In the genomic region with DNA sequence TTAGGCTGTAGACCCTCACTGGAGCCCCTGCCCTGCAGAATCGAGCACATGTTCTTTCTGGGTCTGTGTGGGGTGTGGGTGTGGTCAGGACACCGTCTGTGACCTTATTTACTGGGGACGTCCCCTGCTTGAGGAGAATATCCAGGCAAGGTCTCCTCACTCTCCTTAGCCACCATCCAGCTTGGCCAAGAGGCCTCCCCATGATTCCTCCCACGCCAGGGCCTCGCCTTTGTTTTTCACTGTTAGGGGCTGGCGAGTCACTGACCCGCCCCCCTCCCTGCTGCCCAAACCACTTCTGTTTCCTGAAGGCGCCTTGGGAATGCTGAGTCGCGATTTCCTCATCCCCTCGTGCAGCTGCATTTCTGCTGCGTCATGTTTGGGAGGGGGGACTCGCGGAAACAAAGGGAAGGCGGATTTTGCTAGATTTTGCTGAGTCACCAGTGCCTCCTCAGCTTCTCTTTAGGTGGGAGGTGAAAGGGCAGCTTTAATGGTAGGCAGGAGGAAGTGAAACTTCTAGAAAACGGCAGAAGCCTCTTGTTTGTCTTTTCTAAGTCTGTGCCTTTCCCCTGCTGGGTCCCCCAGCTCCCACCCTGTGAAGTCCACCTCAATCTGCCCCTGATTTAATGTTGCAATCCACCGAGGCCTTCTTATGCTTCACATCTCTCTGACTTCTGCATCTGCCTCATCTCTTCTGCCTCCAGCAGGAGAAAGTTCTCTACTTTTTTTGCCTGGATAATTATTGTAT, we compare ENCODE assay signal across 8 cellular contexts. TPM values are rescaled to one million over a fixed set of nuclear protein-coding genes. Genes with fewer than 3 reads are reported as not detected.
DNase-seq lines count a peak whose midpoint lies in the region; ATAC-seq and TF ChIP-seq lines count a peak whose summit lies in the region.

No MANE protein-coding gene starts in this region.

- no peak overlapping the region for H3K4me3 ChIP-seq in body of pancreas

- peak; percentile 48 for ATAC-seq in GM19463 (IDR thresholded peaks at IDR 0.05; ENCODE audit: unreplicated experiment)
- ATAC-seq in body of pancreas: peak; percentile 77

- H3K4me1 ChIP-seq in body of pancreas: peaks cover 45% of the 10 kb centered on the region

- 8 to 9% methylated on average over 11 to 17 of the region's 17 CpGs for WGBS in body of pancreas, 2 donors

- H3K9me3 ChIP-seq in body of pancreas: no peaks in the 10 kb centered on the region

- H3K36me3 ChIP-seq in body of pancreas (replicated peaks in 1 of 2; ENCODE audit: insufficient read depth in 1 of 2, low read depth in 2 of 2): no peaks in the 10 kb centered on the region

- TF ChIP-seq CTCF in body of pancreas (IDR thresholded peaks at IDR 0.05): peak in 1 of 7 experiments; percentile 7

- intact Hi-C loops in body of pancreas (cut with DNase I): no loop called here

- H3K27me3 ChIP-seq in body of pancreas: no peaks in the 10 kb centered on the region

- DNase-seq in D341Med (ENCODE audit: low spot score): peak; percentile 65
- DNase-seq in HT1080 (ENCODE audit: low read depth): peak; percentile 98
- DNase-seq in RPMI7951 (ENCODE audit: low read depth): peak; percentile 96
- peak; percentile 94 to 98 (median 94) for DNase-seq in body of pancreas
- peak in 50 of 51 donors; percentile 11 to 90 (median 66) for DNase-seq in hypothalamus (lab: John Stamatoyannopoulos, UW)
- DNase-seq in pulmonary artery endothelial cell (ENCODE audit: low read depth, low spot score): peak; percentile 98
- DNase-seq in NCI-H187 treated with DMSO at 0.1 percent for 48 hours (lab: John Stamatoyannopoulos, UW): no peak

- peak in 1 of 3 donors; percentile 14 for TF ChIP-seq POLR2A in body of pancreas (IDR thresholded peaks at IDR 0.05)

- H3K27ac ChIP-seq in body of pancreas: peak overlapping the region; percentile 56 to 76 (median 72)

RNA-seq across cellular contexts. Expression of a gene that starts 4.0 kb away (rescaled TPM):
- total RNA-seq in HT1080 (2014; rRNA removed; shearing (Covaris generic)): 23.4 and 23.8 TPM in 2 replicates
- polyA plus RNA-seq in HT1080 (2015; cell fraction: cytosol; rRNA removed): 28.2 and 34.0 TPM in 2 replicates
- polyA plus RNA-seq in HT1080 (2015; cell fraction: nucleus; rRNA removed): 26.1 and 29.3 TPM in 2 replicates
- 22.6 and 25.4 TPM in 2 replicates for total RNA-seq in RPMI7951 (2014; rRNA removed; shearing (Covaris generic))
- total RNA-seq in body of pancreas (10 to 100 TPM in 1 of 2 donors, 1 to 10 TPM in 1; 9.3 to 32.0 TPM), pulmonary artery endothelial cell (49.0 and 86.4 TPM in 2 replicates)

RNA-seq across cellular contexts. Expression of a gene that starts 23.0 kb away (rescaled TPM):
- 168 and 194 TPM in 2 replicates for total RNA-seq in HT1080 (2014; rRNA removed; shearing (Covaris generic))
- 85.0 and 87.5 TPM in 2 replicates for polyA plus RNA-seq in HT1080 (2015; cell fraction: cytosol; rRNA removed)
- polyA plus RNA-seq in HT1080 (2015; cell fraction: nucleus; rRNA removed): 190 and 192 TPM in 2 replicates
- 71.1 and 79.7 TPM in 2 replicates for total RNA-seq in RPMI7951 (2014; rRNA removed; shearing (Covaris generic))
- total RNA-seq in body of pancreas: 1 to 10 TPM; 7.9 to 9.3 TPM
- 99.3 and 178 TPM in 2 replicates for total RNA-seq in pulmonary artery endothelial cell
